ENCODE assay signal across 15 cellular contexts in the genomic region with DNA sequence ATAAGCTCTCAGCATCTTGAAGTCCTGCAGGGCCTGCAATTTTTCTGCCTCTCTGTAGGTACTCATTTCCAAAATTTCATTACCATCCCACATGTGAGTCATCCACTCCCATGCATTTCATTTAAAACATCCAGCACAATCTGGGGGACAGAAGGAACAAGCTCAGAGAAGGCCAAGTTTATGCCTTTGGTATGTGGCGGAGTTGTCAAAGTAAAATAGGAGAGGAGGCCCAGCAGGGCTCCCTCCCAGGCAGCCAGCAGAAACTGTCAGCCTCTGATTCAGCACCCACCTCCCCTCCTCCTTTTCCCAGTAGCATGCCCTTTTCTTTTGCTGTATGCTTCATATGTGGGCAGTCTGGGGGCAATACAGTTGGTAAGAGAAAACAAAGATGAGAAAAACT.
A peak's percentile ranks its signal among the peaks of the same experiment; 100 is the strongest.
DNase-seq lines count a peak whose midpoint lies in the region; ATAC-seq lines count a peak whose summit lies in the region.
"Had no signal": no experiment of that assay in that cellular context is flagged by ENCODE, and none has a peak within 500 bp of the region (broad histone marks: within the 10 kb centered on the region; RNA-seq: fewer than 3 reads in every experiment).

No MANE protein-coding gene starts in this region.

- no peak for ATAC-seq in HG03139 (IDR thresholded peaks at IDR 0.05; ENCODE audit: unreplicated experiment)
- ATAC-seq in HG03095 (IDR thresholded peaks at IDR 0.05; ENCODE audit: unreplicated experiment): no peak
- ATAC-seq: activated CD8-positive, alpha-beta T cell treated with anti-CD3 and anti-CD28 coated beads for 36 hours; foreskin keratinocyte had no signal

- intact Hi-C loops in head of caudate nucleus (cut with DNase I): loop anchor here (5.0 kb wide), 1 partner anchor 184 kb away; the partner anchor contains the start of gene TNPO1

- DNase-seq in GM04504 (ENCODE audit: low read depth) (peak; percentile 78), amniotic epithelial cell (ENCODE audit: low read depth) (peak; percentile 60), head of caudate nucleus (peak in 30 of 42 donors; percentile 8 to 77 (median 34)), smooth muscle cell of the brain vasculature (ENCODE audit: low read depth, low spot score) (peak; percentile 39), DMS114 treated with DMSO at 0.1 percent for 48 hours (lab: John Stamatoyannopoulos, UW; ENCODE audit: unreplicated experiment) (no peak)
- DNase-seq in activated CD8-positive, alpha-beta memory T cell treated with anti-CD3 and anti-CD28 coated beads, Interleukin-2, amount 50 U/mL, for 4 hours: no peak
- DNase-seq: activated CD8-positive, alpha-beta T cell treated with anti-CD3 and anti-CD28 coated beads for 36 hours; colonic mucosa; foreskin keratinocyte; NCI-H187; NCI-H748 treated with DMSO at 0.1 percent for 48 hours; stomach; T-helper 9 cell had no signal

Comparison
In these comparisons a context has a peak if more than half of its experiments do, and no peak if none do; other contexts are left out.
1. DNase-seq: peak in GM04504 (single experiment), amniotic epithelial cell (single experiment), head of caudate nucleus (30 of 42) and smooth muscle cell of the brain vasculature (single experiment); none in activated CD8-positive, alpha-beta memory T cell treated with anti-CD3 and anti-CD28 coated beads, Interleukin-2, amount 50 U/mL, for 4 hours (single experiment) and DMS114 treated with DMSO at 0.1 percent for 48 hours (single experiment).